Comparison of ENCODE assay signal across 17 cellular contexts in the genomic region with DNA sequence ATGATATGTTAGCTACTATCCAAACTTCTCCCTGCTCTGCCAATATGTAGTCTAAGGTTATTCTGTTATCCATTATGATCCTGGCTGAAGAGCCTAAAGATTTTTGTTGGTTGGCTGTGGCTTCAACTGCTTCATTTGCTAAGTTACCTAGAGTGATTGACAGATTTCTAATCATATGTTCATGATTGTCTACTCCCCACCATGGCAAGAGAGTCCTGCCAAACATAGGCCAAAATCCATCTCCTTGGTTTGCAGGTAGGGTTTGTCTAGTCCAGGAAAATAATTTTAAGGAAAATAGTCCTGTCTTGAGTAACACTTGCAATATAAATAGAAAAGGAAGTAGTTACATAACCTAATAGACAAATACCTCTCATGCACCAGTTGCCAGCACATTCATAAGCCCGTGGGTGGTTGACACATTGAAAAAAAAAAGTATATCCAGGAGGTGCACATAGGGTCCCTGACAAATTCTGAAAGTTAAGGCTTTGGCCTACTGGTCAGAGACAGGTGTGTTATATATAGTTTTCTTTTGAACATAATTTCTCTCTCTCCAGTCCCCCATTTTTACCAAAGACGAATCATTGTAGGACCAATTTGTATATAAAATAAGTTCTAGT. TPM values are rescaled to one million over a fixed set of nuclear protein-coding genes. Genes with fewer than 3 reads are reported as not detected.
A peak's percentile ranks its signal among the peaks of the same experiment; 100 is the strongest.
DNase-seq lines count a peak whose midpoint lies in the region; ATAC-seq, FAIRE-seq and TF ChIP-seq lines count a peak whose summit lies in the region.
"Had no signal": no experiment of that assay in that cellular context is flagged by ENCODE, and none has a peak within 500 bp of the region (broad histone marks: within the 10 kb centered on the region; RNA-seq: fewer than 3 reads in every experiment).

No MANE protein-coding gene starts in this region.

- no peaks in the 10 kb centered on the region for H3K36me3 Mint-ChIP-seq in astrocyte (ENCODE audit: low read depth, unreplicated experiment)
- H3K36me3 Mint-ChIP-seq: activated naive CD8-positive, alpha-beta T cell treated with anti-CD3 and anti-CD28 coated beads for 36 hours; memory B cell had no signal

- H3K4me3 ChIP-seq in astrocyte (ENCODE audit: insufficient read depth, low read depth, low read length): no peak overlapping the region
- H3K4me3 ChIP-seq: BLaER1 treated with 17β-estradiol and CSF1 and Interleukin-3, amounts not matched to agents 10 nM and 100 nM; SJSA1; stomach had no signal

- H3K4me2 ChIP-seq in astrocyte (ENCODE audit: low read length): no peak overlapping the region

- H3K4me1 Mint-ChIP-seq in astrocyte (ENCODE audit: low read depth, unreplicated experiment): no peaks in the 10 kb centered on the region

- FAIRE-seq in astrocyte (lab: Jason Lieb, UNC): no peak

- DNase-seq in astrocyte (ENCODE audit: low read depth) (peak; percentile 27), NCI-H2029 treated with DMSO at 0.1 percent for 48 hours (lab: John Stamatoyannopoulos, UW) (no peak), T1000 (lab: John Stamatoyannopoulos, UW) (no peak), middle frontal gyrus (ENCODE audit: extremely low spot score, low spot score) (no peak), NCI-H128 (lab: John Stamatoyannopoulos, UW; ENCODE audit: unreplicated experiment) (no peak)
- DNase-seq: activated CD4-positive, alpha-beta T cell treated with anti-CD3 and anti-CD28 coated beads, Interleukin-2, amount 50 U/mL, for 1 hour; activated naive CD8-positive, alpha-beta T cell treated with anti-CD3 and anti-CD28 coated beads for 36 hours; NCI-H446; stimulated activated CD4-positive, alpha-beta T cell treated with anti-CD3 and anti-CD28 coated beads, Interleukin-2, amount 100 ng/mL, for 48 hours; stomach had no signal

- peaks cover 3% of the 10 kb centered on the region for H3K9me3 ChIP-seq in astrocyte (ENCODE audit: insufficient read depth, low read depth, low read length)
- H3K9me3 ChIP-seq: SJSA1 had no signal

- H3K36me3 ChIP-seq in astrocyte (ENCODE audit: insufficient read depth, low read length): no peaks in the 10 kb centered on the region
- H3K36me3 ChIP-seq: BLaER1 treated with 17β-estradiol and CSF1 and Interleukin-3, amounts not matched to agents 10 nM and 100 nM; SJSA1; stomach had no signal

- H2AFZ ChIP-seq in astrocyte (ENCODE audit: low read depth, low read length): no peak overlapping the region
- H2AFZ ChIP-seq: parathyroid adenoma had no signal

- H3K27me3 ChIP-seq in astrocyte (ENCODE audit: insufficient read depth, low read length): no peaks in the 10 kb centered on the region
- H3K27me3 ChIP-seq: BLaER1 treated with 17β-estradiol and CSF1 and Interleukin-3, amounts not matched to agents 10 nM and 100 nM; stomach had no signal

- H3K4me1 ChIP-seq in astrocyte (ENCODE audit: insufficient read depth, low read length): no peaks in the 10 kb centered on the region
- H3K4me1 ChIP-seq: parathyroid adenoma, SJSA1, stomach had no signal

- peaks cover 2% of the 10 kb centered on the region for H3K9me3 Mint-ChIP-seq in astrocyte (ENCODE audit: unreplicated experiment)

- H3K27ac ChIP-seq in astrocyte (ENCODE audit: low read depth, low read length): no peak overlapping the region
- H3K27ac ChIP-seq: BLaER1 treated with 17β-estradiol and CSF1 and Interleukin-3, amounts not matched to agents 10 nM and 100 nM; parathyroid adenoma; SJSA1; stomach had no signal

- ATAC-seq in GM18508 (IDR thresholded peaks at IDR 0.05; ENCODE audit: insufficient read depth, unreplicated experiment) (peak; percentile 42), GM21360 (IDR thresholded peaks at IDR 0.05; ENCODE audit: unreplicated experiment) (peak; percentile 37), HG03159 (IDR thresholded peaks at IDR 0.05; ENCODE audit: unreplicated experiment) (peak; percentile 32)

- no peaks in the 10 kb centered on the region for H3K79me2 ChIP-seq in astrocyte (ENCODE audit: insufficient read depth, low read length)
- H3K79me2 ChIP-seq: parathyroid adenoma had no signal

- no peak overlapping the region for H3K9ac ChIP-seq in astrocyte (ENCODE audit: low read length)
- H3K9ac ChIP-seq: BLaER1 treated with 17β-estradiol and CSF1 and Interleukin-3, amounts not matched to agents 10 nM and 100 nM; parathyroid adenoma had no signal

- no peaks in the 10 kb centered on the region for H4K20me1 ChIP-seq in astrocyte (ENCODE audit: insufficient read depth, low read length)
- H4K20me1 ChIP-seq: BLaER1 treated with 17β-estradiol and CSF1 and Interleukin-3, amounts not matched to agents 10 nM and 100 nM had no signal

- H3K27me3 Mint-ChIP-seq in astrocyte (ENCODE audit: low read depth, unreplicated experiment): no peaks in the 10 kb centered on the region
- H3K27me3 Mint-ChIP-seq: activated naive CD8-positive, alpha-beta T cell treated with anti-CD3 and anti-CD28 coated beads for 36 hours had no signal

- H3K27ac Mint-ChIP-seq in astrocyte (ENCODE audit: unreplicated experiment): no peak overlapping the region
- H3K27ac Mint-ChIP-seq: memory B cell had no signal

- TF ChIP-seq CTCF in astrocyte (IDR thresholded peaks at IDR 0.05; ENCODE audit: insufficient read depth, low read depth, low read length): no peak

- H3K4me3 Mint-ChIP-seq in astrocyte (ENCODE audit: unreplicated experiment): no peak overlapping the region
- H3K4me3 Mint-ChIP-seq: activated naive CD8-positive, alpha-beta T cell treated with anti-CD3 and anti-CD28 coated beads for 36 hours; memory B cell had no signal

RNA-seq across cellular contexts. Expression of a gene that starts 5.4 kb away (rescaled TPM):
- total RNA-seq in astrocyte: not detected in 2 replicates
- total RNA-seq: activated naive CD8-positive, alpha-beta T cell treated with anti-CD3 and anti-CD28 coated beads for 36 hours; SJSA1; stomach had no signal
